28 cellular contexts compared by ENCODE assay signal in the genomic region with DNA sequence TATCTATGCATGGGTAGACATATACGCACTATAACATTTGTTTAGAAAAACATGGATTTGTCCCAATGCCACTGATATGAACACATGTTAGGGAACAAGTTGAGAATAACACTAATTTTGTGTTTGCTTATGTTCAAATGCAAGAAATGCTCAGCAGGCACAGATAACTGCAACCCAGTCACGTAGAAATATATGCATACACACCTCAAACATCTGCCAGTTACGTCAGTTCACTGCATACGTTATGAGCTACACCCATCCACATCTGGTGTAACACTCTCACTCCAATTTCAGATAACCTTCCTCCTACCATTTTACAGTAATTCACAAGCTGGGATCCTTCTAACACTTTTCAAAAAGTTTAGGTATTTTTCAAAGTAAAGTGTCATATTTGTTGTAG.
"Had no signal": no experiment of that assay in that cellular context is flagged by ENCODE, and none has a peak within 500 bp of the region (broad histone marks: within the 10 kb centered on the region; RNA-seq: fewer than 3 reads in every experiment).

No MANE protein-coding gene starts in this region.

- H3K4me3 ChIP-seq: gastroesophageal sphincter, hepatocyte, psoas muscle, smooth muscle cell had no signal

- H3K36me3 ChIP-seq: gastroesophageal sphincter had no signal

- H3K4me1 Mint-ChIP-seq: central memory CD8-positive, alpha-beta T cell; stimulated activated naive CD8-positive, alpha-beta T cell treated with anti-CD3 and anti-CD28 coated beads, Interleukin-15, amount 100 ng/mL, for 72 hours had no signal

- ATAC-seq: gastroesophageal sphincter; naive thymus-derived CD8-positive, alpha-beta T cell; psoas muscle; stimulated activated memory B cell treated with anti-CD40 and anti-IgM and Interleukin-4, amounts not matched to agents 10 μg/mL and 1 μg/mL and 100 μg/mL, for 72 hours; stimulated activated naive CD8-positive, alpha-beta T cell treated with anti-CD3 and anti-CD28 coated beads, Interleukin-15, amount 100 ng/mL, for 72 hours had no signal

- H3K4me3 Mint-ChIP-seq: activated naive CD8-positive, alpha-beta T cell; central memory CD8-positive, alpha-beta T cell; naive thymus-derived CD8-positive, alpha-beta T cell; neural crest cell; stimulated activated memory B cell treated with anti-CD40 and anti-IgM and Interleukin-4, amounts not matched to agents 10 μg/mL and 1 μg/mL and 100 μg/mL, for 72 hours; stimulated activated naive CD8-positive, alpha-beta T cell treated with anti-CD3 and anti-CD28 coated beads, Interleukin-15, amount 100 ng/mL, for 72 hours had no signal

- DNase-seq: activated CD4-positive, alpha-beta T cell treated with anti-CD3 and anti-CD28 coated beads for 4 hours; activated CD4-positive, alpha-beta T cell treated with anti-CD3 and anti-CD28 coated beads, Interleukin-2, amount 50 U/mL, for 48 hours; activated CD8-positive, alpha-beta memory T cell treated with anti-CD3 and anti-CD28 coated beads for 24 hours; activated effector memory CD4-positive, alpha-beta T cell treated with Interleukin-2 at 50 U/mL for 16 hours; activated naive CD4-positive, alpha-beta T cell treated with Interleukin-2 at 50 U/mL for 16 hours; anterior cingulate cortex; effector CD8-positive, alpha-beta T cell; islet precursor cell; midbrain; naive thymus-derived CD8-positive, alpha-beta T cell; occipital lobe; psoas muscle; stimulated activated CD4-positive, alpha-beta T cell treated with anti-CD3 and anti-CD28 coated beads, Interleukin-1b, Interleukin-23, amount 100 ng/mL, for 48 hours; stimulated activated CD4-positive, alpha-beta T cell treated with anti-CD3 and anti-CD28 coated beads, Interleukin-4, amount 100 ng/mL, for 4 hours; stimulated activated CD8-positive, alpha-beta memory T cell treated with anti-CD3 and anti-CD28 coated beads, Interleukin-4, amount 100 ng/mL, for 48 hours; stimulated activated naive CD8-positive, alpha-beta T cell treated with anti-CD3 and anti-CD28 coated beads, Interleukin-15, amount 100 ng/mL, for 72 hours; substantia nigra had no signal

- H3K4me1 ChIP-seq: psoas muscle had no signal

- H3K9me3 ChIP-seq: gastroesophageal sphincter, psoas muscle had no signal

- H3K27me3 ChIP-seq: gastroesophageal sphincter, hepatocyte had no signal

- H3K36me3 Mint-ChIP-seq: activated naive CD8-positive, alpha-beta T cell; naive thymus-derived CD8-positive, alpha-beta T cell had no signal

- H3K27ac Mint-ChIP-seq: activated naive CD8-positive, alpha-beta T cell; naive thymus-derived CD8-positive, alpha-beta T cell; stimulated activated naive CD8-positive, alpha-beta T cell treated with anti-CD3 and anti-CD28 coated beads, Interleukin-15, amount 100 ng/mL, for 72 hours had no signal

- FAIRE-seq: bronchial epithelial cell, colon, endometrium had no signal

- H3K9ac ChIP-seq: parathyroid adenoma had no signal

- H3K27ac ChIP-seq: gastroesophageal sphincter, hepatocyte, parathyroid adenoma, psoas muscle had no signal

- H3K4me2 ChIP-seq: hepatocyte, smooth muscle cell had no signal

- H2AFZ ChIP-seq: hepatocyte, parathyroid adenoma had no signal

- H3K27me3 Mint-ChIP-seq: stimulated activated memory B cell treated with anti-CD40 and anti-IgM and Interleukin-4, amounts not matched to agents 10 μg/mL and 1 μg/mL and 100 μg/mL, for 72 hours had no signal

- H3K9me3 Mint-ChIP-seq: central memory CD8-positive, alpha-beta T cell; naive thymus-derived CD8-positive, alpha-beta T cell; neural crest cell; stimulated activated memory B cell treated with anti-CD40 and anti-IgM and Interleukin-4, amounts not matched to agents 10 μg/mL and 1 μg/mL and 100 μg/mL, for 72 hours; stimulated activated naive CD8-positive, alpha-beta T cell treated with anti-CD3 and anti-CD28 coated beads, Interleukin-15, amount 100 ng/mL, for 72 hours had no signal
